In the genomic region with DNA sequence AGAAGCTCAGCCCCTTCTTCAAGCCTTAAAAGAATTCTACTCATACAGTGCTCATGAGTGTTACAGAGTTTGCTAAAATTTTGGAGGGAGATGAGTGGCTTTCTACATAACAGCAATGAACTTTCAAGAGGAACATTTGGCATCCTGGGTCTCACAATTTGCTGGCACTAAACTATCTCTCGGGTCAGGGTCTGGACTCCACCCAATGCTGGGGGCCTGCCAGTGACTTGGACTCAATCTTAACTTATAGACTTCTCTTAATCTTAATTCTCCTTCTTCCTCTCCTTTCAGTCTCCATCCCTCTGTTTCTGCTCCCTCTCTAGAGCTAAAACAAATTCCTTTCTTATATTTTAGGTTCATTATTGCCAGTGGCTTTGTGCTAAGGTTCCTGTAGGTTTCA, we compare ENCODE assay signal across 16 cellular contexts.
DNase-seq lines count a peak whose midpoint lies in the region; ATAC-seq and TF ChIP-seq lines count a peak whose summit lies in the region.
"Had no signal": no experiment of that assay in that cellular context is flagged by ENCODE, and none has a peak within 500 bp of the region (broad histone marks: within the 10 kb centered on the region; RNA-seq: fewer than 3 reads in every experiment).

No MANE protein-coding gene starts in this region.

- DNase-seq in cardiac muscle cell (ENCODE audit: low read depth in 1 of 2, low spot score in 1 of 2) (no peak), left cardiac atrium (no peak), Karpas-422 (no peak), OCI-LY7 (ENCODE audit: low spot score) (no peak), endothelial cell (ENCODE audit: low spot score) (no peak), SK-N-SH (no peak)
- DNase-seq in activated naive CD8-positive, alpha-beta T cell treated with anti-CD3 and anti-CD28 coated beads for 36 hours = no peak
- DNase-seq: 8988T; AML-193; Caco-2; CD8-positive, alpha-beta memory T cell; GF-D8; HCEC 1CT; HFFc6 had no signal

- peaks cover 30% of the 10 kb centered on the region for H3K4me1 ChIP-seq in cardiac muscle cell (ENCODE audit: low read depth)
- peaks cover 90% of the 10 kb centered on the region for H3K4me1 ChIP-seq in Karpas-422 (ENCODE audit: low read length)
- peaks cover 100% of the 10 kb centered on the region for H3K4me1 ChIP-seq in OCI-LY7 (ENCODE audit: insufficient read depth, low read length, poor library complexity, severe bottlenecking)
- peaks cover 0 to 6% of the 10 kb centered on the region in 2 experiments; a peak in 1 of 4 replicates for H3K4me1 ChIP-seq in SK-N-SH (ENCODE audit: control insufficient read depth in 1 of 2, insufficient read depth in 2 of 2, low read depth in 1 of 2, low read length in 1 of 2)

- H3K27me3 ChIP-seq in cardiac muscle cell (no peaks in the 10 kb centered on the region), Karpas-422 (ENCODE audit: low read length) (no peaks in the 10 kb centered on the region), SK-N-SH (ENCODE audit: insufficient read depth) (no peaks in the 10 kb centered on the region)
- H3K27me3 ChIP-seq: BLaER1 had no signal

- peaks cover 13% of the 10 kb centered on the region for H3K27me3 Mint-ChIP-seq in endothelial cell (ENCODE audit: unreplicated experiment)
- H3K27me3 Mint-ChIP-seq in activated naive CD8-positive, alpha-beta T cell treated with anti-CD3 and anti-CD28 coated beads for 36 hours = peaks cover 7% of the 10 kb centered on the region

- WGBS in SK-N-SH (ENCODE audit: low lambda C conversion rate) = 33% methylated on average over 1 of the region's 1 CpG

- intact Hi-C loops in left cardiac atrium (cut with DNase I) = loop anchor here (2.0 to 10.0 kb wide), 2 partner anchors 67 to 1189 kb away; no protein-coding TSS in a partner anchor
- intact Hi-C loops in OCI-LY7 (cut with micrococcal nuclease; ENCODE audit: unreplicated experiment) = loop anchor here (5.0 kb wide), 1 partner anchor 982 kb away; a partner anchor contains a TSS

- H3K4me1 Mint-ChIP-seq in endothelial cell (ENCODE audit: unreplicated experiment) = peaks cover 34% of the 10 kb centered on the region
- H3K4me1 Mint-ChIP-seq in activated naive CD8-positive, alpha-beta T cell treated with anti-CD3 and anti-CD28 coated beads for 36 hours = peaks cover 7% of the 10 kb centered on the region

- H3K9ac ChIP-seq in Karpas-422 (ENCODE audit: low read length) = no peak overlapping the region
- H3K9ac ChIP-seq in SK-N-SH = no peak overlapping the region
- H3K9ac ChIP-seq: BLaER1 had no signal

- H3K79me2 ChIP-seq in Karpas-422 (ENCODE audit: low read length) (no peaks in the 10 kb centered on the region), OCI-LY7 (ENCODE audit: insufficient read depth, low read depth, low read length) (peaks cover 10% of the 10 kb centered on the region; the same call in 1 of the 2 replicates), SK-N-SH (ENCODE audit: insufficient read depth) (no peaks in the 10 kb centered on the region)

- TF ChIP-seq CTCF in cardiac muscle cell (IDR thresholded peaks at IDR 0.05; ENCODE audit: low read depth, low read length) (no peak), OCI-LY7 (conservative IDR thresholded peaks at IDR 0.05; ENCODE audit: low read length) (no peak), endothelial cell (IDR thresholded peaks at IDR 0.05; ENCODE audit: unreplicated experiment) (no peak), SK-N-SH (IDR thresholded peaks at IDR 0.05) (no peak)

- TF ChIP-seq RAD21 in SK-N-SH (IDR thresholded peaks at IDR 0.05; ENCODE audit: low read length) = no peak

- H3K9me3 Mint-ChIP-seq in endothelial cell (ENCODE audit: unreplicated experiment) = no peaks in the 10 kb centered on the region
- H3K9me3 Mint-ChIP-seq in activated naive CD8-positive, alpha-beta T cell treated with anti-CD3 and anti-CD28 coated beads for 36 hours = no peaks in the 10 kb centered on the region
- H3K9me3 Mint-ChIP-seq: CD8-positive, alpha-beta memory T cell; HFFc6 had no signal

- no peak overlapping the region for H3K4me3 ChIP-seq in cardiac muscle cell
- no peak overlapping the region for H3K4me3 ChIP-seq in Karpas-422 (ENCODE audit: low read length)
- peak overlapping the region; percentile 1 for H3K4me3 ChIP-seq in OCI-LY7 (ENCODE audit: low read depth, low read length, poor library complexity, severe bottlenecking)
- H3K4me3 ChIP-seq in SK-N-SH (ENCODE audit: low read depth in 2 of 2, low read length in 1 of 2) = no peak overlapping the region
- H3K4me3 ChIP-seq: BLaER1 had no signal

- H4K20me1 ChIP-seq in Karpas-422 (ENCODE audit: insufficient read depth, low read depth, low read length) (no peaks in the 10 kb centered on the region), OCI-LY7 (ENCODE audit: insufficient read depth, low read length) (no peaks in the 10 kb centered on the region), SK-N-SH (ENCODE audit: insufficient read depth) (no peaks in the 10 kb centered on the region)
- H4K20me1 ChIP-seq: BLaER1 had no signal

- H3K9me2 ChIP-seq in Karpas-422 (replicated peaks; ENCODE audit: insufficient read depth, low read length) = no peaks in the 10 kb centered on the region
- no peaks in the 10 kb centered on the region for H3K9me2 ChIP-seq in OCI-LY7 (ENCODE audit: insufficient read depth, low read length)
- H3K9me2 ChIP-seq in SK-N-SH = no peaks in the 10 kb centered on the region

- no peak for TF ChIP-seq EP300 in SK-N-SH (IDR thresholded peaks at IDR 0.05; ENCODE audit: borderline replicate concordance in 1 of 2, low read depth in 1 of 2, low read length in 1 of 2)

- no peak overlapping the region for H3K4me2 ChIP-seq in Karpas-422 (ENCODE audit: low read depth, low read length, poor library complexity, severe bottlenecking)
- H3K4me2 ChIP-seq in OCI-LY7 (ENCODE audit: low read length) = peak overlapping the region; percentile 78
- no peak overlapping the region for H3K4me2 ChIP-seq in SK-N-SH
- H3K4me2 ChIP-seq: BLaER1 had no signal

- H2AFZ ChIP-seq in Karpas-422 (ENCODE audit: low read length) (no peak overlapping the region), OCI-LY7 (ENCODE audit: low read length) (peak overlapping the region; percentile 76; the same call in 1 of the 2 replicates), SK-N-SH (ENCODE audit: low read depth) (no peak overlapping the region)

- no TSS peak for BruUV-seq in OCI-LY7 (replicated peaks; lab: Mats Ljungman, UMichigan)

- POLR2A ChIA-PET in OCI-LY7 (lab: Charles Lee) = interaction anchor here (0.9 to 1.4 kb wide), 8 partner anchors 53 to 99 kb away, joined by 3 to 7 read pairs (median 4); no protein-coding TSS in a partner anchor
- POLR2A ChIA-PET in SK-N-SH (lab: Yijun Ruan, JAX) = no interaction called here

- H3K4me3 Mint-ChIP-seq in endothelial cell (ENCODE audit: unreplicated experiment) = peak overlapping the region; percentile 38
- no peak overlapping the region for H3K4me3 Mint-ChIP-seq in activated naive CD8-positive, alpha-beta T cell treated with anti-CD3 and anti-CD28 coated beads for 36 hours
- H3K4me3 Mint-ChIP-seq: HFFc6 had no signal

- H3K9me3 ChIP-seq in cardiac muscle cell (ENCODE audit: low read depth) (no peaks in the 10 kb centered on the region), Karpas-422 (ENCODE audit: low read length) (no peaks in the 10 kb centered on the region), OCI-LY7 (ENCODE audit: low read length) (no peaks in the 10 kb centered on the region), SK-N-SH (no peaks in the 10 kb centered on the region)
- H3K9me3 ChIP-seq: BLaER1, Caco-2 had no signal

- no peak overlapping the region for H3K27ac Mint-ChIP-seq in endothelial cell (ENCODE audit: unreplicated experiment)
- H3K27ac Mint-ChIP-seq in activated naive CD8-positive, alpha-beta T cell treated with anti-CD3 and anti-CD28 coated beads for 36 hours = no peak overlapping the region
- H3K27ac Mint-ChIP-seq: HFFc6 had no signal

- H3K36me3 Mint-ChIP-seq in endothelial cell (ENCODE audit: low read depth, unreplicated experiment) = peaks cover 8% of the 10 kb centered on the region
- no peaks in the 10 kb centered on the region for H3K36me3 Mint-ChIP-seq in activated naive CD8-positive, alpha-beta T cell treated with anti-CD3 and anti-CD28 coated beads for 36 hours
- H3K36me3 Mint-ChIP-seq: CD8-positive, alpha-beta memory T cell had no signal

- ATAC-seq in left cardiac atrium = no peak
- no peak for ATAC-seq in SK-N-SH treated with all-trans-retinoic acid at 6 μM for 48 hours

- CTCF ChIA-PET in OCI-LY7 (lab: Charles Lee; ENCODE audit: unreplicated experiment) = interaction anchor here (0.8 to 2.4 kb wide), 2 partner anchors 66 to 99 kb away, joined by 3 to 12 read pairs; no protein-coding TSS in a partner anchor
- CTCF ChIA-PET in SK-N-SH (lab: Yijun Ruan, JAX) = interaction anchor here (0.7 to 4.8 kb wide), 3 partner anchors 26 to 65 kb away, joined by 3 to 141 read pairs (median 3); no protein-coding TSS in a partner anchor

- H3K36me3 ChIP-seq in cardiac muscle cell (no peaks in the 10 kb centered on the region), Karpas-422 (ENCODE audit: insufficient read depth, low read length) (no peaks in the 10 kb centered on the region), OCI-LY7 (ENCODE audit: insufficient read depth, low read length) (no peaks in the 10 kb centered on the region), SK-N-SH (replicated peaks in 1 of 2; ENCODE audit: control insufficient read depth in 1 of 2, insufficient read depth in 2 of 2, low read length in 1 of 2) (no peaks in the 10 kb centered on the region)
- H3K36me3 ChIP-seq: BLaER1 had no signal

- H3F3A ChIP-seq in SK-N-SH (replicated peaks; ENCODE audit: insufficient read depth) = no peaks in the 10 kb centered on the region

- H3K27ac ChIP-seq in cardiac muscle cell (peak overlapping the region; percentile 41), Karpas-422 (ENCODE audit: low read length) (peak overlapping the region; percentile 19), OCI-LY7 (ENCODE audit: low read depth, low read length, poor library complexity, severe bottlenecking) (peak overlapping the region; percentile 92), SK-N-SH (ENCODE audit: low read depth in 2 of 2, low read length in 1 of 2) (no peak overlapping the region)
- H3K27ac ChIP-seq: BLaER1 had no signal

TF ChIP-seq in SK-N-SH treated with all-trans-retinoic acid at 6 μM for 48 hours, 23 proteins besides CTCF, POLR2A, EP300 and RAD21 (continues in another document):
- TF ChIP-seq ZFP30 (CRISPR knock-in tag; IDR thresholded peaks at IDR 0.05) (no peak), ZNF70 (CRISPR knock-in tag; IDR thresholded peaks at IDR 0.05) (no peak), ARNTL (CRISPR knock-in tag; IDR thresholded peaks at IDR 0.05; ENCODE audit: borderline replicate concordance, low read depth) (no peak), PPARA (CRISPR knock-in tag; IDR thresholded peaks at IDR 0.05; ENCODE audit: borderline replicate concordance) (no peak)

TF ChIP-seq in SK-N-SH, 30 proteins besides CTCF, POLR2A, EP300 and RAD21:
- TF ChIP-seq CHD2 (IDR thresholded peaks at IDR 0.05; ENCODE audit: low read length, partially characterized antibody) = no peak
- no peak for TF ChIP-seq FOXJ3 (CRISPR knock-in tag; IDR thresholded peaks at IDR 0.05)

Comparison
In these comparisons a context has a peak if more than half of its experiments do, and no peak if none do; other contexts are left out.
1. H3K27ac ChIP-seq: peak in cardiac muscle cell (single experiment), Karpas-422 (single experiment) and OCI-LY7 (single experiment); none in SK-N-SH (0 of 2).